Comparison of ENCODE assay signal across 9 cellular contexts in genomic region chr20:34525342-34525708, GRCh38. TPM values are rescaled to one million over a fixed set of nuclear protein-coding genes. Genes with fewer than 3 reads are reported as not detected.
DNase-seq lines count a peak whose midpoint lies in the region; ATAC-seq and TF ChIP-seq lines count a peak whose summit lies in the region.
"Had no signal": no experiment of that assay in that cellular context is flagged by ENCODE, and none has a peak within 500 bp of the region (broad histone marks: within the 10 kb centered on the region; RNA-seq: fewer than 3 reads in every experiment).

No MANE protein-coding gene starts in this region.

- H2AK5ac ChIP-seq in mesenchymal stem cell (ENCODE audit: low read length, severe bottlenecking), result peak overlapping the region; percentile 49

- no peak overlapping the region for H3K23ac ChIP-seq in mesenchymal stem cell (ENCODE audit: low read length in 2 of 2)

- H3K9me3 Mint-ChIP-seq in neural progenitor cell, result no peaks in the 10 kb centered on the region
- H3K9me3 Mint-ChIP-seq: T-helper 1 cell treated with Interleukin-12 subunit alpha and Interleukin-12 subunit beta and Interleukin-4 antibody, amounts not matched to agents 30 μg/mL and 1 μg/mL, for 36 hours had no signal

- H3K27ac Mint-ChIP-seq in neural progenitor cell, result no peak overlapping the region
- H3K27ac Mint-ChIP-seq: T-helper 1 cell treated with Interleukin-12 subunit alpha and Interleukin-12 subunit beta and Interleukin-4 antibody, amounts not matched to agents 30 μg/mL and 1 μg/mL, for 36 hours had no signal

- H2BK15ac ChIP-seq in mesenchymal stem cell (ENCODE audit: low read depth, poor library complexity, severe bottlenecking), result no peak overlapping the region

- no peak for DNase-seq in LNCaP clone FGC (ENCODE audit: low read depth)
- no peak for DNase-seq in breast epithelium (ENCODE audit: low spot score in 2 of 2)
- DNase-seq in mesenchymal stem cell, result no peak
- DNase-seq in substantia nigra (lab: John Stamatoyannopoulos, UW), result peak in 1 of 49 donors; percentile 72
- no peak for DNase-seq in NCI-H774 (lab: John Stamatoyannopoulos, UW)
- no peak for DNase-seq in neural progenitor cell (ENCODE audit: low spot score)
- DNase-seq in cortex of kidney (lab: John Stamatoyannopoulos, UW), result no peak

- H3K4ac ChIP-seq in mesenchymal stem cell (ENCODE audit: low read depth in 1 of 2, low read length in 2 of 2), result no peak overlapping the region

- H3K36me3 ChIP-seq in breast epithelium (no peaks in the 10 kb centered on the region), mesenchymal stem cell (ENCODE audit: control insufficient read depth in 1 of 2, insufficient read depth in 2 of 2, low read depth in 1 of 2, low read length in 2 of 2) (peaks cover 40 to 66% of the 10 kb centered on the region in 2 experiments), neural progenitor cell (no peaks in the 10 kb centered on the region)

- H3K9ac ChIP-seq in mesenchymal stem cell (ENCODE audit: low read length) (peak overlapping the region; percentile 75), neural progenitor cell (no peak overlapping the region)

- peaks cover 55% of the 10 kb centered on the region for H3K79me2 ChIP-seq in neural progenitor cell (ENCODE audit: low read depth)

- H3K4me3 ChIP-seq in LNCaP clone FGC (ENCODE audit: low read depth, low read length), result peak overlapping the region; percentile 32
- peak overlapping the region in 1 of 3 donors; percentile 41 for H3K4me3 ChIP-seq in breast epithelium
- no peak overlapping the region for H3K4me3 ChIP-seq in mesenchymal stem cell (ENCODE audit: insufficient read depth in 1 of 2, low read depth in 1 of 2, low read length in 2 of 2)
- no peak overlapping the region for H3K4me3 ChIP-seq in neural progenitor cell

- peaks cover 2% of the 10 kb centered on the region for H3K4me1 Mint-ChIP-seq in neural progenitor cell

- H3K4me2 ChIP-seq in mesenchymal stem cell (ENCODE audit: low read length, poor library complexity, severe bottlenecking) (no peak overlapping the region), neural progenitor cell (no peak overlapping the region)

- no peaks in the 10 kb centered on the region for H3K9me3 ChIP-seq in breast epithelium
- no peaks in the 10 kb centered on the region for H3K9me3 ChIP-seq in mesenchymal stem cell (ENCODE audit: control insufficient read depth, low read length)
- no peaks in the 10 kb centered on the region for H3K9me3 ChIP-seq in neural progenitor cell (ENCODE audit: low read depth)

- H3K79me1 ChIP-seq in mesenchymal stem cell (replicated peaks; ENCODE audit: low read length, poor library complexity, severe bottlenecking), result peaks cover 22% of the 10 kb centered on the region

- no peak overlapping the region for H3K18ac ChIP-seq in mesenchymal stem cell (ENCODE audit: low read depth in 1 of 2, low read length in 2 of 2)

- no peak overlapping the region for H2BK12ac ChIP-seq in mesenchymal stem cell (ENCODE audit: low read length in 2 of 2)

- peaks cover 8 to 37% of the 10 kb centered on the region in 2 donors for H3K4me1 ChIP-seq in breast epithelium
- H3K4me1 ChIP-seq in mesenchymal stem cell (ENCODE audit: control insufficient read depth, insufficient read depth, low read depth, low read length), result peaks cover 35% of the 10 kb centered on the region
- H3K4me1 ChIP-seq in neural progenitor cell, result no peaks in the 10 kb centered on the region

- H3K14ac ChIP-seq in mesenchymal stem cell (ENCODE audit: low read length in 2 of 2), result no peak overlapping the region

- H2AFZ ChIP-seq in mesenchymal stem cell (ENCODE audit: low read depth, low read length), result no peak overlapping the region
- no peak overlapping the region for H2AFZ ChIP-seq in neural progenitor cell (replicated peaks)

- no peak overlapping the region for H3K4me3 Mint-ChIP-seq in neural progenitor cell
- H3K4me3 Mint-ChIP-seq: T-helper 1 cell treated with Interleukin-12 subunit alpha and Interleukin-12 subunit beta and Interleukin-4 antibody, amounts not matched to agents 30 μg/mL and 1 μg/mL, for 36 hours had no signal

- no peak for TF ChIP-seq POLR2A in breast epithelium (IDR thresholded peaks at IDR 0.05)

- peaks cover 29% of the 10 kb centered on the region for H3K36me3 Mint-ChIP-seq in neural progenitor cell

- H4K20me1 ChIP-seq in neural progenitor cell (ENCODE audit: low read depth), result peaks cover 60% of the 10 kb centered on the region

- no peak for TF ChIP-seq CTCF in LNCaP clone FGC (IDR thresholded peaks at IDR 0.05; ENCODE audit: control insufficient read depth, extremely low read depth, insufficient read depth)
- no peak for TF ChIP-seq CTCF in breast epithelium (IDR thresholded peaks at IDR 0.05)
- no peak for TF ChIP-seq CTCF in neural progenitor cell (IDR thresholded peaks at IDR 0.05)

- peaks cover 5% of the 10 kb centered on the region for H3F3A ChIP-seq in neural progenitor cell (ENCODE audit: low read depth)

- intact Hi-C loops in breast epithelium (cut with DNase I; ENCODE audit: low total_unique reads), result no loop called here

- no peak overlapping the region for H2BK5ac ChIP-seq in mesenchymal stem cell (ENCODE audit: low read depth, low read length, poor library complexity, severe bottlenecking)

- H4K8ac ChIP-seq in mesenchymal stem cell (ENCODE audit: low read length), result no peak overlapping the region

- 69% methylated on average over 7 of the region's 7 CpGs for WGBS in mesenchymal stem cell

- H3K27ac ChIP-seq in breast epithelium (peak overlapping the region; percentile 94 to 96), mesenchymal stem cell (ENCODE audit: low read length, poor library complexity, severe bottlenecking) (peak overlapping the region; percentile 68), substantia nigra (ENCODE audit: low read depth, low read length, poor library complexity, severe bottlenecking) (peak overlapping the region; percentile 99), neural progenitor cell (no peak overlapping the region)

- H4K91ac ChIP-seq in mesenchymal stem cell (ENCODE audit: low read length), result peak overlapping the region; percentile 69

- no peak for ATAC-seq in HG02870 (IDR thresholded peaks at IDR 0.05; ENCODE audit: unreplicated experiment)

- H3K27me3 ChIP-seq in breast epithelium, result no peaks in the 10 kb centered on the region
- no peaks in the 10 kb centered on the region for H3K27me3 ChIP-seq in mesenchymal stem cell (ENCODE audit: control insufficient read depth in 1 of 2, insufficient read depth in 1 of 2, low read length in 2 of 2)
- H3K27me3 ChIP-seq in neural progenitor cell, result no peaks in the 10 kb centered on the region

- no peak overlapping the region for H2BK120ac ChIP-seq in mesenchymal stem cell (ENCODE audit: low read depth, low read length)

- no peaks in the 10 kb centered on the region for H3K27me3 Mint-ChIP-seq in neural progenitor cell (ENCODE audit: insufficient read depth, low read depth)

RNA-seq across cellular contexts. Expression of gene DYNLRB1, which starts 9.1 kb away (rescaled TPM):
- total RNA-seq in breast epithelium (10 to 100 TPM; 77.7 to 100.0 (median 98.1) TPM), neural progenitor cell (ENCODE audit: low replicate concordance) (73.1 and 106 TPM in 2 replicates)
- 344 TPM for polyA plus RNA-seq in mesenchymal stem cell (2013, experiment 1 of 2)
- polyA plus RNA-seq in mesenchymal stem cell (2013, experiment 2 of 2), result 339 TPM

RNA-seq across cellular contexts. Expression of gene MAP1LC3A, which starts 33.2 kb away (rescaled TPM):
- total RNA-seq in breast epithelium (10 to 100 TPM; 39.2 to 58.2 (median 51.5) TPM), neural progenitor cell (ENCODE audit: low replicate concordance) (5.5 and 8.5 TPM in 2 replicates)
- polyA plus RNA-seq in mesenchymal stem cell (2013, experiment 1 of 2), result 34.0 TPM
- polyA plus RNA-seq in mesenchymal stem cell (2013, experiment 2 of 2), result 33.2 TPM
